Comparison of ENCODE assay signal across 8 cellular contexts in the genomic region with DNA sequence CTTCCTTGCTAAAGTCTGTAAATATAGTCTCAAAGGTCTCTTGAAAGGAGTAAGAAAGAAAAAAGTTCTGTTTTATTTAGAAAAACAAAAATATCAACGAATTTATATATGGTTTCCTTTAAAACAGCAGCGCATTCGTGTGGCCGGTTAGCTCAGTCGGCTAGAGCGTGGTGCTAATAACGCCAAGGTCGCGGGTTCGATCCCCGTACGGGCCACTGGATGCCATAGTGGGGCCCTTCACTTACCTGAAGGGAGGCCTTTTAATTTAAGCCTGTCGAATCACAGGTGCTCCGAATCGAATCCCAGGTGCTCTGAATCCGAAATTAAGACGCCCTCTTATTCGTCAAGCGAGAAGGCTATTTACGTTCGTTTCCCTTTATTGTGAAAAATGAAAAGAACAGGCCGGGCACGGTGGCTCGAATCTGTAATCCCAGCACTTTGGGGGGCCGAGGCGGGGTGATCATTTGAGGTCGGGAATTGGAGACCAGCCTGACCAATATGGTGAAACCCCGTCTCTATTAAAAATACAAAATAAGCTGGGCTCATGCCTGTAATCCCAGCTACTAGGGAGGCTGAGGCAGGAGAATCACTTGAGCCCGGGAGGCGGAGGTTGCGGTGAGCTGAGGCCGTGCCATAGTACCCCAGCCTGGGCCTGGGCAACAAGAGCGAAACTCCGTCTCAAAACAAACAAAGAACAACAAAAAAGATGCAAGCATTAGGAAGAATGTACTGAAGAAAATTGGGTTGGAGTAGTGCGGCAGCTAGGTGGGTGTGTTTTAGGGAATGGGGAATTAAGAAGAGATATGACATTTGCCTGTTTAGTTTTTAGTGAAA.
A peak's percentile ranks its signal among the peaks of the same experiment; 100 is the strongest.
DNase-seq lines count a peak whose midpoint lies in the region; ATAC-seq and TF ChIP-seq lines count a peak whose summit lies in the region.

No MANE protein-coding gene starts in this region.

- no peak for TF ChIP-seq CTCF in cardiac muscle cell (IDR thresholded peaks at IDR 0.05; ENCODE audit: low read depth, low read length)
- TF ChIP-seq CTCF in fibroblast of villous mesenchyme (IDR thresholded peaks at IDR 0.05; ENCODE audit: insufficient read depth, low read depth, low read length) = no peak
- no peak for TF ChIP-seq CTCF in gastroesophageal sphincter (IDR thresholded peaks at IDR 0.05)

- H3K27ac Mint-ChIP-seq in activated CD4-positive, alpha-beta memory T cell treated with anti-CD3 and anti-CD28 coated beads, Interleukin-2, amount 10 ng/mL, durations not matched to agents 7 days and 5 days = no peak overlapping the region

- H3K9me3 ChIP-seq in cardiac muscle cell (ENCODE audit: low read depth) (no peaks in the 10 kb centered on the region), gastroesophageal sphincter (no peaks in the 10 kb centered on the region)

- ATAC-seq in HG03378 (IDR thresholded peaks at IDR 0.05; ENCODE audit: unreplicated experiment) (no peak), gastroesophageal sphincter (no peak)

- H3K4me3 Mint-ChIP-seq in activated CD4-positive, alpha-beta memory T cell treated with anti-CD3 and anti-CD28 coated beads, Interleukin-2, amount 10 ng/mL, durations not matched to agents 7 days and 5 days = peak overlapping the region; percentile 44

- POLR2A ChIA-PET in activated CD4-positive, alpha-beta memory T cell treated with anti-CD3 and anti-CD28 coated beads, Interleukin-2, amount 10 ng/mL, durations not matched to agents 7 days and 5 days (lab: Charles Lee) = interaction anchor here (1.5 kb wide), 1 partner anchor 83 kb away, joined by 3 read pairs; no protein-coding TSS in a partner anchor

- 3 to 9% methylated on average over 18 to 24 of the region's 35 CpGs for WGBS in gastroesophageal sphincter (ENCODE audit: low coverage in 1 of 2), 2 donors

- no peaks in the 10 kb centered on the region for H3K9me3 Mint-ChIP-seq in activated CD4-positive, alpha-beta memory T cell treated with anti-CD3 and anti-CD28 coated beads, Interleukin-2, amount 10 ng/mL, durations not matched to agents 7 days and 5 days

- TF ChIP-seq EP300 in gastroesophageal sphincter (IDR thresholded peaks at IDR 0.05) = no peak

- peaks cover 68% of the 10 kb centered on the region for H3K27me3 Mint-ChIP-seq in activated CD4-positive, alpha-beta memory T cell treated with anti-CD3 and anti-CD28 coated beads, Interleukin-2, amount 10 ng/mL, durations not matched to agents 7 days and 5 days

- H3K27ac ChIP-seq in cardiac muscle cell (no peak overlapping the region), gastroesophageal sphincter (no peak overlapping the region)

- intact Hi-C loops in cardiac septum (cut with DNase I) = no loop called here

- TF ChIP-seq POLR2A in gastroesophageal sphincter (IDR thresholded peaks at IDR 0.05) = no peak

- H3K4me3 ChIP-seq in cardiac muscle cell = peak overlapping the region; percentile 68
- peak overlapping the region; percentile 30 for H3K4me3 ChIP-seq in fibroblast of villous mesenchyme (ENCODE audit: low read depth, low read length)
- peak overlapping the region in 1 of 2 donors; percentile 9 for H3K4me3 ChIP-seq in gastroesophageal sphincter

- peaks cover 12% of the 10 kb centered on the region for H3K36me3 Mint-ChIP-seq in activated CD4-positive, alpha-beta memory T cell treated with anti-CD3 and anti-CD28 coated beads, Interleukin-2, amount 10 ng/mL, durations not matched to agents 7 days and 5 days (ENCODE audit: low read depth)

- H3K4me1 ChIP-seq in cardiac muscle cell (ENCODE audit: low read depth) = peaks cover 9% of the 10 kb centered on the region
- peaks cover 0 to 11% (median 0%) of the 10 kb centered on the region in 3 donors for H3K4me1 ChIP-seq in gastroesophageal sphincter

- no peaks in the 10 kb centered on the region for H3K36me3 ChIP-seq in cardiac muscle cell
- H3K36me3 ChIP-seq in gastroesophageal sphincter = no peaks in the 10 kb centered on the region

- H3K27me3 ChIP-seq in cardiac muscle cell (peaks cover 62% of the 10 kb centered on the region), gastroesophageal sphincter (peaks cover 91% of the 10 kb centered on the region)

- DNase-seq in cardiac muscle cell (ENCODE audit: low read depth in 1 of 2, low spot score in 1 of 2) (peak; percentile 50 to 60), cardiac septum (ENCODE audit: low spot score) (no peak), NCI-H226 (peak; percentile 77), fibroblast of villous mesenchyme (ENCODE audit: low read depth) (peak; percentile 50)
- peak; percentile 51 for DNase-seq in activated CD4-positive, alpha-beta memory T cell treated with anti-CD3 and anti-CD28 coated beads, Interleukin-2, amount 10 ng/mL, durations not matched to agents 7 days and 5 days
- peak; percentile 86 for DNase-seq in stimulated activated CD4-positive, alpha-beta T cell treated with anti-CD3 and anti-CD28 coated beads, Interleukin-15, amount 100 ng/mL, for 24 hours

- peaks cover 56% of the 10 kb centered on the region for H3K4me1 Mint-ChIP-seq in activated CD4-positive, alpha-beta memory T cell treated with anti-CD3 and anti-CD28 coated beads, Interleukin-2, amount 10 ng/mL, durations not matched to agents 7 days and 5 days

- CTCF ChIA-PET in activated CD4-positive, alpha-beta memory T cell treated with anti-CD3 and anti-CD28 coated beads, Interleukin-2, amount 10 ng/mL, durations not matched to agents 7 days and 5 days (lab: Charles Lee) = interaction anchor here (0.7 to 2.3 kb wide), 2 partner anchors 14 to 84 kb away, joined by 3 to 8 read pairs; no protein-coding TSS in a partner anchor
